19 cellular contexts compared by ENCODE assay signal in genomic region chr21:26026113-26026512, GRCh38.
"Had no signal": no experiment of that assay in that cellular context is flagged by ENCODE, and none has a peak within 500 bp of the region (broad histone marks: within the 10 kb centered on the region; RNA-seq: fewer than 3 reads in every experiment).

No MANE protein-coding gene starts in this region.

- H2AFZ ChIP-seq: hepatocyte had no signal

- ATAC-seq: effector memory CD8-positive, alpha-beta T cell; foreskin keratinocyte; left lobe of liver; naive thymus-derived CD8-positive, alpha-beta T cell; sciatic nerve had no signal

- H3K9me3 Mint-ChIP-seq: naive thymus-derived CD8-positive, alpha-beta T cell; neural crest cell had no signal

- H3K4me3 Mint-ChIP-seq: effector memory CD8-positive, alpha-beta T cell; naive thymus-derived CD8-positive, alpha-beta T cell; neural crest cell had no signal

- H3K4me2 ChIP-seq: hepatocyte had no signal

- H3K27me3 Mint-ChIP-seq: naive thymus-derived CD8-positive, alpha-beta T cell had no signal

- H3K27ac Mint-ChIP-seq: effector memory CD8-positive, alpha-beta T cell; naive thymus-derived CD8-positive, alpha-beta T cell had no signal

- H3K4me3 ChIP-seq: esophagus squamous epithelium, hepatocyte, stomach, thyroid gland, upper lobe of left lung, uterus had no signal

- DNase-seq: cortex of kidney; effector memory CD8-positive, alpha-beta T cell; esophagus squamous epithelium; foreskin keratinocyte; kidney; mammary epithelial cell; naive thymus-derived CD8-positive, alpha-beta T cell; posterior cingulate gyrus; stimulated activated CD4-positive, alpha-beta T cell treated with anti-CD3 and anti-CD28 coated beads, Interleukin-2, amount 100 ng/mL, for 24 hours; stimulated activated naive CD4-positive, alpha-beta T cell; stomach; substantia nigra; thyroid gland; upper lobe of left lung; uterus had no signal

- H3K4me1 Mint-ChIP-seq: naive thymus-derived CD8-positive, alpha-beta T cell had no signal

- H3K36me3 ChIP-seq: uterus had no signal

- H3K27me3 ChIP-seq: esophagus squamous epithelium, foreskin keratinocyte, hepatocyte, stomach, thyroid gland, upper lobe of left lung, uterus had no signal

- H3K4me1 ChIP-seq: esophagus squamous epithelium had no signal

- H3K27ac ChIP-seq: esophagus squamous epithelium, foreskin keratinocyte, hepatocyte, thyroid gland, upper lobe of left lung had no signal

- H3K9me3 ChIP-seq: esophagus squamous epithelium, stomach, thyroid gland, upper lobe of left lung, uterus had no signal
